6 cellular contexts compared by ENCODE assay signal in the genomic region with DNA sequence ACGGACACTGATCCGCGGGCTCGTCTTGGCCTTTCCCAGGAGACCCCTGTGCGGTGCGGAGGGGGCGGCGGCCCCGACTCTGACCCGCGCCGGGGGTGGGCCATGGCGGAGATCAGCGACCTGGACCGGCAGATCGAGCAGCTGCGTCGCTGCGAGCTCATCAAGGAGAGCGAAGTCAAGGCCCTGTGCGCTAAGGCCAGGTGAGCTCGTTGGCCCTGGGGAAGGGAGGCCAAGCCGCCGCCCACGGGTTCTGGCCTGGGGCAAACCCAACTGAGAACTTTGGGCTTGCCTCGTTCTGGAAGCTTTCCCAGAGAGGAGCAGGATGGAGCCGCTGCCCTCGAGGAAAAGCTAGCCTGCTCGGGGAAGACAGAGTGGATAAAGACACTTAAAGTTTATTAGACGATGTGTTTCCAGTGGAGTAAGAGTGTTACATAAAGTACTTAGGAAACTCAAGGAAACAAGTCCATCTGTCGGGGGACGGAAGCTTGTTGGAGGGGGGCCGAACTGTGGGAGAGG. TPM values are rescaled to one million over a fixed set of nuclear protein-coding genes. Genes with fewer than 3 reads are reported as not detected.
A peak's percentile ranks its signal among the peaks of the same experiment; 100 is the strongest.
DNase-seq lines count a peak whose midpoint lies in the region; ATAC-seq, FAIRE-seq and TF ChIP-seq lines count a peak whose summit lies in the region.

No MANE protein-coding gene starts in this region.

- peak overlapping the region; percentile 87 to 94 for H3K27ac Mint-ChIP-seq in effector memory CD8-positive, alpha-beta T cell

- ATAC-seq in HG03460 (IDR thresholded peaks at IDR 0.05; ENCODE audit: unreplicated experiment): peak; percentile 23
- peak; percentile 46 for ATAC-seq in effector memory CD8-positive, alpha-beta T cell (replicated peaks)
- ATAC-seq in gastrocnemius medialis: peak in 1 of 2 donors; percentile 12

- no peaks in the 10 kb centered on the region for H3K27me3 ChIP-seq in gastrocnemius medialis

- intact Hi-C loops in gastrocnemius medialis (cut with DNase I; ENCODE audit: low total_unique reads): no loop called here

- TF ChIP-seq POLR2A in gastrocnemius medialis (IDR thresholded peaks at IDR 0.05): no peak
- TF ChIP-seq POLR2A in H54 (IDR thresholded peaks at IDR 0.05; ENCODE audit: low read depth, low read length): no peak

- peaks cover 58% of the 10 kb centered on the region for H3K36me3 Mint-ChIP-seq in effector memory CD8-positive, alpha-beta T cell (ENCODE audit: insufficient read depth)

- DNase-seq in GM12864 (ENCODE audit: low read depth) (no peak), gastrocnemius medialis (no peak), H54 (ENCODE audit: insufficient read length, low spot score) (no peak), NCI-H1105 treated with DMSO at 0.1 percent for 48 hours (lab: John Stamatoyannopoulos, UW) (no peak)
- no peak for DNase-seq in effector memory CD8-positive, alpha-beta T cell

- no peak for FAIRE-seq in H54 (lab: Jason Lieb, UNC)

- H3K4me1 Mint-ChIP-seq in effector memory CD8-positive, alpha-beta T cell (ENCODE audit: low read depth in 2 of 2): peaks cover 26 to 31% of the 10 kb centered on the region in 2 donors

- peaks cover 16 to 19% of the 10 kb centered on the region in 2 donors for H3K4me1 ChIP-seq in gastrocnemius medialis

- in situ Hi-C loops in gastrocnemius medialis (cut with MboI; ENCODE audit: low sequenced_read_pairs in 4 of 4): loop anchor here in 1 of 4 donors (25.0 kb wide), 1 partner anchor 286 kb away; the partner anchor contains the start of genes CD2BP2, MYL11 and TBC1D10B

- no peaks in the 10 kb centered on the region for H3K27me3 Mint-ChIP-seq in effector memory CD8-positive, alpha-beta T cell

- peak overlapping the region; percentile 83 to 88 for H3K4me3 Mint-ChIP-seq in effector memory CD8-positive, alpha-beta T cell

- no peaks in the 10 kb centered on the region for H3K9me3 ChIP-seq in gastrocnemius medialis

- peak overlapping the region; percentile 89 to 97 (median 90) for H3K27ac ChIP-seq in gastrocnemius medialis

- H3K4me3 ChIP-seq in GM12864 (ENCODE audit: low read depth, low read length) (peak overlapping the region; percentile 80), gastrocnemius medialis (peak overlapping the region; percentile 80 to 99 (median 89))

- H3K36me3 ChIP-seq in gastrocnemius medialis: peaks cover 0 to 45% of the 10 kb centered on the region in 2 donors

- no peaks in the 10 kb centered on the region for H3K9me3 Mint-ChIP-seq in effector memory CD8-positive, alpha-beta T cell

- TF ChIP-seq CTCF in GM12864 (IDR thresholded peaks at IDR 0.05; ENCODE audit: low read depth, low read length, missing control alignments) (no peak), gastrocnemius medialis (IDR thresholded peaks at IDR 0.05 in 4 of 5, conservative IDR thresholded peaks at IDR 0.05 in 1 of 5) (no peak)

RNA-seq across cellular contexts. Expression of gene PPP4C, which starts 0.5 kb away (rescaled TPM):
- total RNA-seq in gastrocnemius medialis: 10 to 100 TPM; 23.8 to 64.3 (median 44.7) TPM

RNA-seq across cellular contexts. Expression of gene ALDOA, which starts 10.8 kb away (rescaled TPM):
- over 10,000 TPM in 1 of 4 donors, 1,000 to 10,000 TPM in 3; 6,096 to 10,805 (median 7,093) TPM for total RNA-seq in gastrocnemius medialis

RNA-seq across cellular contexts. Expression of gene TBX6, which starts 15.4 kb away (rescaled TPM):
- under 1 TPM; 0.29 to 0.92 (median 0.67) TPM for total RNA-seq in gastrocnemius medialis

RNA-seq across cellular contexts. Expression of gene YPEL3, which starts 19.7 kb away (rescaled TPM):
- 100 to 1,000 TPM in 3 of 4 donors, 10 to 100 TPM in 1; 97.2 to 197 (median 154) TPM for total RNA-seq in gastrocnemius medialis

RNA-seq across cellular contexts. Expression of gene GDPD3, which starts 37.0 kb away (rescaled TPM):
- total RNA-seq in gastrocnemius medialis: under 1 TPM in 2 of 4 donors, not detected in 2; 0.29 to 0.66 TPM
